3 cellular contexts compared by ENCODE assay signal in genomic region chr19:27876489-27876888, GRCh38.
"Had no signal": no experiment of that assay in that cellular context is flagged by ENCODE, and none has a peak within 500 bp of the region (broad histone marks: within the 10 kb centered on the region; RNA-seq: fewer than 3 reads in every experiment).

No MANE protein-coding gene starts in this region.

- H3K4me3 ChIP-seq: GM12878 had no signal

- DNase-seq: GDM1, GF-D8 had no signal

- ATAC-seq: GM12878 had no signal
